8 cellular contexts compared by ENCODE assay signal in the genomic region with DNA sequence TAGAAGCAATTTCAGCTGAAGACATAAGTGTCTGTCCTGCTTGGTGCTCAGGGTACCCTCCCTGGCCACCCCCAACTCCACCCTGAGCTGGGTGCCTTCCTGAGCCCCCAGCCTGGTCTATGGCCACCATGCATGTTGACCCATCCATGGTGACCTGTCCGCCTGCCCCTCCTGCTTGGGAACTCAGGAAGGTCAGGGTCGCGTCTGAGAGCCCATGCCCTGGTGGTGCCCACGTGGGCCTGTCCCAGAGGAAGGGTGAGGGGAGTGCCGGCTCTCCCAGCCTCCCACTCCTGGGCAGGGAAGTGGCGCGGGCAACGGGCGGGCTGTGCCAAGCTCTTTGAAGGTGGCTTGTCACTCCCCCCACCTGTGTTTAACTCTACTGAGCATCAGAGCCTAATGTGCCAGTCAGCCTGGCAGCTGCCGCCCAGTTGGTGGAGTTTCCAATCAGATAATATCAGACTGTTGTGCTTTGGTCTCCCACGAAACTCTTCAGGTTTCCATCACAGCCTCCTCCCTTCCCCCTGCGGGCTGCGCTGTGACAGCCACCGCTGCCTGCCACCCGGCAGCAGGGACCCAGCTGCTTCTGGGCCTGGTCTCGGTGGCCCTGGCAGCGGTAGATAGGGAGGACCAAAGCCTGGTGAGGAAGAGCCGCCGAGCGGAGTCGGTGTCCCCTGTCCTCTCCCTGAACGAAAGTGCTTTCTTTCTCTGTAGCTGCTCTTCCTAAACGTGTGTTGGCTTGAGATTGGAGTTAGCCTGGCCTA. TPM values are rescaled to one million over a fixed set of nuclear protein-coding genes. Genes with fewer than 3 reads are reported as not detected.
DNase-seq lines count a peak whose midpoint lies in the region; ATAC-seq and TF ChIP-seq lines count a peak whose summit lies in the region.

No MANE protein-coding gene starts in this region.

- no peaks in the 10 kb centered on the region for H3K27me3 ChIP-seq in right atrium auricular region

- peak; percentile 56 for ATAC-seq in stimulated activated naive CD8-positive, alpha-beta T cell treated with anti-CD3 and anti-CD28 coated beads, Interleukin-15, Interleukin-2, amounts not matched to agents 100 U/mL and 50 U/mL, for 24 hours
- ATAC-seq in HG02981 (IDR thresholded peaks at IDR 0.05; ENCODE audit: unreplicated experiment) (no peak), HG02623 (IDR thresholded peaks at IDR 0.05; ENCODE audit: unreplicated experiment) (no peak), HG02571 (IDR thresholded peaks at IDR 0.05; ENCODE audit: unreplicated experiment) (no peak)

- H3K27me3 Mint-ChIP-seq in IgD-negative memory B cell, result no peaks in the 10 kb centered on the region

- H3K36me3 ChIP-seq in right atrium auricular region, result no peaks in the 10 kb centered on the region

- H3K4me3 ChIP-seq in right atrium auricular region, result no peak overlapping the region

- H3K9me3 ChIP-seq in right atrium auricular region, result no peaks in the 10 kb centered on the region

- peak overlapping the region in 2 of 3 donors; percentile 43 to 81 for H3K27ac Mint-ChIP-seq in IgD-negative memory B cell

- H3K4me3 Mint-ChIP-seq in IgD-negative memory B cell, result peak overlapping the region; percentile 85 to 94 (median 86)

- H3K4me1 Mint-ChIP-seq in IgD-negative memory B cell, result peaks cover 30 to 38% (median 33%) of the 10 kb centered on the region in 3 donors

- H3K27ac ChIP-seq in right atrium auricular region, result peak overlapping the region; percentile 81 to 88

- peaks cover 0 to 94% of the 10 kb centered on the region in 2 donors for H3K4me1 ChIP-seq in right atrium auricular region

- DNase-seq in activated CD8-positive, alpha-beta memory T cell treated with anti-CD3 and anti-CD28 coated beads, Interleukin-2, amount 50 U/mL, for 48 hours, result peak; percentile 72
- DNase-seq in right atrium auricular region (ENCODE audit: low spot score), result no peak
- DNase-seq in stimulated activated naive CD8-positive, alpha-beta T cell treated with anti-CD3 and anti-CD28 coated beads, Interleukin-15, Interleukin-2, amounts not matched to agents 100 U/mL and 50 U/mL, for 24 hours, result peak; percentile 63
- DNase-seq in NAMALWA (ENCODE audit: low spot score), result no peak

- TF ChIP-seq CTCF in right atrium auricular region (IDR thresholded peaks at IDR 0.05), result no peak

- no peaks in the 10 kb centered on the region for H3K9me3 Mint-ChIP-seq in IgD-negative memory B cell

- H3K36me3 Mint-ChIP-seq in IgD-negative memory B cell, result peaks cover 1% of the 10 kb centered on the region

RNA-seq across cellular contexts. Expression of a gene that starts 4.8 kb away (rescaled TPM):
- polyA plus RNA-seq in IgD-negative memory B cell, result 22.7 TPM
- total RNA-seq in right atrium auricular region, result 10 to 100 TPM; 20.1 to 25.2 TPM

RNA-seq across cellular contexts. Expression of a gene that starts 41.6 kb away (rescaled TPM):
- 54.5 TPM for polyA plus RNA-seq in IgD-negative memory B cell
- total RNA-seq in right atrium auricular region, result 10 to 100 TPM; 28.0 to 45.8 TPM

RNA-seq across cellular contexts. Expression of a gene that starts 45.9 kb away (rescaled TPM):
- 300 TPM for polyA plus RNA-seq in IgD-negative memory B cell
- 100 to 1,000 TPM; 171 to 196 TPM for total RNA-seq in right atrium auricular region

Comparison
In these comparisons a context has a peak if more than half of its experiments do, and no peak if none do; other contexts are left out.
1. DNase-seq: peak in activated CD8-positive, alpha-beta memory T cell treated with anti-CD3 and anti-CD28 coated beads, Interleukin-2, amount 50 U/mL, for 48 hours (single experiment) and stimulated activated naive CD8-positive, alpha-beta T cell treated with anti-CD3 and anti-CD28 coated beads, Interleukin-15, Interleukin-2, amounts not matched to agents 100 U/mL and 50 U/mL, for 24 hours (single experiment); none in right atrium auricular region (single experiment) and NAMALWA (single experiment).